13 cellular contexts compared by ENCODE assay signal in the genomic region with DNA sequence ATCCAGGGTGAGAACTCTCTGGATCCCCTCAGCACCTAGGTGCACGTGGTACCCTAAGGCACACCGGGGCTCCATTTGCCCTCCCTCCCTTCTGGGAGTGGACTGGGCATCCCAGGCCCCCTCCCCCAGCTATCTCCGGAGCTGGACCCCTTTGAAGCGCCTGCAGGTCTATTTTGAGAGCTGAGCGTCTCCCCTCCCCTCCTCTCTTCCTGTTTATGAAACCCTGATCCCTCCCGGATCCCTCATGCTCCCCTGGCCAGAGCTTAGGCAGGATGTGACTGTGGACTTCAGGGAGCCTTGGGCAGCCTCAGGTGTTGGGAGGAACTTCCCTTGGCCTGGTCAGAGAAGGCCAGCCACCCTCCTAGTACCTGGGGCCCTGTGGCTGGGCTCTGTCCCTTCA. TPM values are rescaled to one million over a fixed set of nuclear protein-coding genes. Genes with fewer than 3 reads are reported as not detected.
DNase-seq lines count a peak whose midpoint lies in the region; ATAC-seq and TF ChIP-seq lines count a peak whose summit lies in the region.
"Had no signal": no experiment of that assay in that cellular context is flagged by ENCODE, and none has a peak within 500 bp of the region (broad histone marks: within the 10 kb centered on the region; RNA-seq: fewer than 3 reads in every experiment).

No MANE protein-coding gene starts in this region.

- H3K4me3 ChIP-seq in BLaER1 (peak overlapping the region; percentile 51), IMR-90 (ENCODE audit: insufficient read depth, low read depth, low read length) (no peak overlapping the region), mesodermal cell (ENCODE audit: extremely low read depth, insufficient read depth, low read length, poor library complexity, severe bottlenecking) (no peak overlapping the region)
- H3K4me3 ChIP-seq: ascending aorta, PC-9 had no signal

- H3K4me2 ChIP-seq in BLaER1 = peak overlapping the region; percentile 100
- no peak overlapping the region for H3K4me2 ChIP-seq in IMR-90 (ENCODE audit: low read depth, low read length)
- H3K4me2 ChIP-seq: PC-9 had no signal

- TF ChIP-seq RAD21 in IMR-90 (IDR thresholded peaks at IDR 0.05; ENCODE audit: low read length) = no peak

- peak overlapping the region; percentile 35 for H2AK9ac ChIP-seq in IMR-90 (replicated peaks; ENCODE audit: low read depth, low read length, poor library complexity)

- CTCF ChIA-PET in IMR-90 (lab: Yijun Ruan, JAX) = interaction anchor here (1.0 kb wide), 1 partner anchor 30 kb away, joined by 3 read pairs; no protein-coding TSS in a partner anchor

- in situ Hi-C loops in IMR-90 (cut with MboI; ENCODE audit: low sequenced_read_pairs) = no loop called here

- H4K8ac ChIP-seq in IMR-90 (ENCODE audit: low read depth in 2 of 2, low read length in 2 of 2) = peak overlapping the region in 1 of 2 experiments; percentile 42; a peak in 1 of 4 replicates

- peak overlapping the region; percentile 60 to 63 for H3K27ac Mint-ChIP-seq in activated naive CD4-positive, alpha-beta T cell treated with anti-CD3 and anti-CD28 coated beads, Interleukin-2, amount 50 U/mL, for 72 hours

- no peak overlapping the region for H3K18ac ChIP-seq in IMR-90 (ENCODE audit: low read depth, low read length)

- peak overlapping the region; percentile 16; the same call in 1 of the 2 replicates for H3K4ac ChIP-seq in IMR-90 (ENCODE audit: low read depth, low read length)

- no peak overlapping the region for H2BK15ac ChIP-seq in IMR-90 (ENCODE audit: low read depth, low read length)

- no TSS peak for BruUV-seq in IMR-90 (replicated peaks; lab: Mats Ljungman, UMichigan)

- H4K91ac ChIP-seq in IMR-90 (ENCODE audit: insufficient read depth, low read depth, low read length) = no peak overlapping the region

- peaks cover 15% of the 10 kb centered on the region; the same call in 1 of the 2 replicates for H3K36me3 ChIP-seq in BLaER1
- H3K36me3 ChIP-seq in IMR-90 (ENCODE audit: control insufficient read depth, insufficient read depth, low read length) = no peaks in the 10 kb centered on the region
- H3K36me3 ChIP-seq in mesodermal cell (ENCODE audit: control insufficient read depth, insufficient read depth, low read length) = peaks cover 9% of the 10 kb centered on the region
- H3K36me3 ChIP-seq: ascending aorta had no signal

- WGBS in IMR-90 (ENCODE audit: extremely low coverage in 2 of 2, insufficient read length in 1 of 2), 2 experiments = no CpG with 5 or more reads among the region's 6 CpGs
- 49 to 67% methylated on average over 3 to 5 of the region's 6 CpGs for WGBS in mesodermal cell (ENCODE audit: insufficient coverage in 2 of 2), 2 experiments

- H2BK20ac ChIP-seq in IMR-90 (ENCODE audit: low read depth, low read length) = no peak overlapping the region

- peak overlapping the region; percentile 61; the same call in 1 of the 2 replicates for H2BK120ac ChIP-seq in IMR-90 (ENCODE audit: low read depth, low read length)

- no peak for ATAC-seq in IMR-90 (ENCODE audit: low read depth)
- ATAC-seq in activated naive CD4-positive, alpha-beta T cell treated with anti-CD3 and anti-CD28 coated beads, Interleukin-2, amount 50 U/mL, for 72 hours = no peak
- ATAC-seq: activated CD4-positive, CD25-positive, alpha-beta regulatory T cell treated with anti-CD3 and anti-CD28 coated beads, Interleukin-2, amount 50 U/mL, for 24 hours had no signal

- 0 out of 2 replicates have a peak overlapping the region, but pooled peaks have one; percentile 27 for H3K14ac ChIP-seq in IMR-90 (replicated peaks; ENCODE audit: low read depth, low read length)

- TF ChIP-seq POLR2A in IMR-90 (IDR thresholded peaks at IDR 0.05; ENCODE audit: low read depth, low read length) = no peak

- peak overlapping the region; percentile 66 for H2AFZ ChIP-seq in IMR-90 (replicated peaks; ENCODE audit: low read length, poor library complexity)
- H2AFZ ChIP-seq: PC-9 had no signal

- H3K9me3 ChIP-seq in BLaER1 (no peaks in the 10 kb centered on the region), IMR-90 (ENCODE audit: control insufficient read depth, insufficient read depth, low read length) (no peaks in the 10 kb centered on the region), mesodermal cell (ENCODE audit: control insufficient read depth, low read length) (no peaks in the 10 kb centered on the region)
- H3K9me3 ChIP-seq: ascending aorta had no signal

- peak; percentile 32 for DNase-seq in IMR-90
- no peak for DNase-seq in activated naive CD4-positive, alpha-beta T cell treated with anti-CD3 and anti-CD28 coated beads, Interleukin-2, amount 50 U/mL, for 72 hours (ENCODE audit: low spot score in 2 of 2)
- no peak for DNase-seq in iPS-NIHi7 (ENCODE audit: extremely low spot score)
- no peak for DNase-seq in epidermal melanocyte (ENCODE audit: insufficient read length, low spot score)
- no peak for DNase-seq in SW 1271 (lab: John Stamatoyannopoulos, UW)
- DNase-seq in hypothalamus (lab: John Stamatoyannopoulos, UW) = no peak
- DNase-seq: islet precursor cell, NCI-H2029 treated with DMSO at 0.1 percent for 48 hours, PC-9 had no signal

- peaks cover 99% of the 10 kb centered on the region for H3K4me1 ChIP-seq in BLaER1
- peaks cover 15% of the 10 kb centered on the region for H3K4me1 ChIP-seq in IMR-90 (ENCODE audit: control insufficient read depth, insufficient read depth, low read length)
- peaks cover 35% of the 10 kb centered on the region for H3K4me1 ChIP-seq in mesodermal cell (ENCODE audit: control insufficient read depth, insufficient read depth, low read length, poor library complexity, severe bottlenecking)
- H3K4me1 ChIP-seq: ascending aorta had no signal

- no peak overlapping the region for H4K5ac ChIP-seq in IMR-90 (ENCODE audit: low read depth, low read length)

- TF ChIP-seq CTCF in IMR-90 (conservative IDR thresholded peaks at IDR 0.05; ENCODE audit: low read depth, low read length) = no peak

- POLR2A ChIA-PET in IMR-90 (lab: Charles Lee; ENCODE audit: unreplicated experiment) = no interaction called here

- dilution Hi-C loops in IMR-90 (cut with HindIII; ENCODE audit: low sequenced_read_pairs, unreplicated experiment) = no loop called here

- no peak overlapping the region for H2BK5ac ChIP-seq in IMR-90 (ENCODE audit: low read depth, low read length, poor library complexity, severe bottlenecking)

- H3K9me1 ChIP-seq in IMR-90 (ENCODE audit: insufficient read depth, low read length) = peaks cover 4% of the 10 kb centered on the region; the same call in 1 of the 2 replicates

- no peaks in the 10 kb centered on the region for H3K27me3 ChIP-seq in BLaER1
- no peaks in the 10 kb centered on the region for H3K27me3 ChIP-seq in IMR-90 (ENCODE audit: control insufficient read depth, insufficient read depth, low read length)
- H3K27me3 ChIP-seq: ascending aorta had no signal

- H3K23ac ChIP-seq in IMR-90 (ENCODE audit: low read depth, low read length) = no peak overlapping the region

- H3K27ac ChIP-seq in BLaER1 = peak overlapping the region; percentile 93
- no peak overlapping the region for H3K27ac ChIP-seq in IMR-90 (ENCODE audit: insufficient read depth, low read length)
- H3K27ac ChIP-seq in mesodermal cell (ENCODE audit: low read depth, low read length, severe bottlenecking) = peak overlapping the region; percentile 77
- H3K27ac ChIP-seq: PC-9 had no signal

- peaks cover 0 to 1% of the 10 kb centered on the region in 2 donors for H3K9me3 Mint-ChIP-seq in activated naive CD4-positive, alpha-beta T cell treated with anti-CD3 and anti-CD28 coated beads, Interleukin-2, amount 50 U/mL, for 72 hours

- H3K79me1 ChIP-seq in IMR-90 (ENCODE audit: low read depth in 1 of 2, low read length in 2 of 2) = no peaks in the 10 kb centered on the region

- intact Hi-C loops in IMR-90 (cut with micrococcal nuclease) = no loop called here

- peaks cover 11% of the 10 kb centered on the region; the same call in 1 of the 2 replicates for H4K20me1 ChIP-seq in BLaER1
- no peaks in the 10 kb centered on the region for H4K20me1 ChIP-seq in IMR-90 (ENCODE audit: insufficient read depth, low read length)

- H3K36me3 Mint-ChIP-seq in activated naive CD4-positive, alpha-beta T cell treated with anti-CD3 and anti-CD28 coated beads, Interleukin-2, amount 50 U/mL, for 72 hours = peaks cover 5 to 17% of the 10 kb centered on the region in 2 donors

- H2AK5ac ChIP-seq in IMR-90 (ENCODE audit: low read depth, low read length) = no peak overlapping the region

- no peak overlapping the region for H3K56ac ChIP-seq in IMR-90 (ENCODE audit: extremely low read depth, insufficient read depth, low read length)

- H3K9ac ChIP-seq in BLaER1 = peak overlapping the region; percentile 77
- H3K9ac ChIP-seq in IMR-90 (ENCODE audit: low read depth, low read length) = no peak overlapping the region

TF ChIP-seq in IMR-90, 13 proteins besides CTCF, POLR2A, EP300 and RAD21 (continues in another document):
- TF ChIP-seq RCOR1 (IDR thresholded peaks at IDR 0.05; ENCODE audit: insufficient replicate concordance, low read length) (no peak), FOS (IDR thresholded peaks at IDR 0.05; ENCODE audit: low read depth, low read length) (no peak), RFX5 (IDR thresholded peaks at IDR 0.05; ENCODE audit: low read depth, low read length) (no peak), NFE2L2 (IDR thresholded peaks at IDR 0.05; ENCODE audit: low read depth, low read length) (no peak), MAZ (IDR thresholded peaks at IDR 0.05; ENCODE audit: borderline replicate concordance, low read depth, low read length) (no peak), MAFK (IDR thresholded peaks at IDR 0.05; ENCODE audit: low read depth, low read length) (no peak), BHLHE40 (IDR thresholded peaks at IDR 0.05; ENCODE audit: low read depth, low read length) (no peak), SMC3 (IDR thresholded peaks at IDR 0.05; ENCODE audit: low read depth, low read length) (no peak), CHD1 (IDR thresholded peaks at IDR 0.05; ENCODE audit: low read depth, low read length) (no peak)
- TF ChIP-seq, protein P1, sequence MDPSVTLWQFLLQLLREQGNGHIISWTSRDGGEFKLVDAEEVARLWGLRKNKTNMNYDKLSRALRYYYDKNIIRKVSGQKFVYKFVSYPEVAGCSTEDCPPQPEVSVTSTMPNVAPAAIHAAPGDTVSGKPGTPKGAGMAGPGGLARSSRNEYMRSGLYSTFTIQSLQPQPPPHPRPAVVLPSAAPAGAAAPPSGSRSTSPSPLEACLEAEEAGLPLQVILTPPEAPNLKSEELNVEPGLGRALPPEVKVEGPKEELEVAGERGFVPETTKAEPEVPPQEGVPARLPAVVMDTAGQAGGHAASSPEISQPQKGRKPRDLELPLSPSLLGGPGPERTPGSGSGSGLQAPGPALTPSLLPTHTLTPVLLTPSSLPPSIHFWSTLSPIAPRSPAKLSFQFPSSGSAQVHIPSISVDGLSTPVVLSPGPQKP (IDR thresholded peaks at IDR 0.05; ENCODE audit: borderline replicate concordance, low read depth, low read length) = no peak

RNA-seq across cellular contexts. Expression of a gene that starts 10.2 kb away (rescaled TPM):
- 4.2 and 6.3 TPM in 2 replicates for total RNA-seq in IMR-90 (2012; rRNA removed)
- 3.6 and 3.8 TPM in 2 replicates for polyA plus RNA-seq in IMR-90 (2012; rRNA removed)
- 2.7 and 3.6 TPM in 2 replicates for polyA plus RNA-seq in IMR-90 (2012; cell fraction: cytosol; rRNA removed)
- polyA plus RNA-seq in IMR-90 (2012; cell fraction: nucleus; rRNA removed; ENCODE audit: low replicate concordance) = 3.0 and 4.7 TPM in 2 replicates
- total RNA-seq in activated naive CD4-positive, alpha-beta T cell treated with anti-CD3 and anti-CD28 coated beads, Interleukin-2, amount 50 U/mL, for 72 hours = 100 to 1,000 TPM; 154 to 197 TPM
- 31.4 TPM for polyA plus RNA-seq in mesodermal cell (2013, experiment 1 of 2)
- 26.2 TPM for polyA plus RNA-seq in mesodermal cell (2013, experiment 2 of 2)

Comparison
In these comparisons a context has a peak if more than half of its experiments do, and no peak if none do; other contexts are left out.
1. RNA of a gene that starts 10.2 kb away (total RNA-seq): 154 to 197 TPM in activated naive CD4-positive, alpha-beta T cell treated with anti-CD3 and anti-CD28 coated beads, Interleukin-2, amount 50 U/mL, for 72 hours; 4.2 to 6.3 TPM in IMR-90; every median in the first group is over 10 times any median in the second.